8 cellular contexts compared by ENCODE assay signal in genomic region chr5:151651997-151652645, GRCh38.
A peak's percentile ranks its signal among the peaks of the same experiment; 100 is the strongest.
DNase-seq lines count a peak whose midpoint lies in the region; ATAC-seq and TF ChIP-seq lines count a peak whose summit lies in the region.

No MANE protein-coding gene starts in this region.

- in situ Hi-C loops in astrocyte of the cerebellum (cut with HindIII; ENCODE audit: low sequenced_read_pairs), result no loop called here

- H3K4me3 ChIP-seq in astrocyte of the cerebellum (ENCODE audit: low read depth, low read length), result no peak overlapping the region

- peak; percentile 93 for TF ChIP-seq CTCF in astrocyte of the cerebellum (IDR thresholded peaks at IDR 0.05; ENCODE audit: low read depth, low read length, missing control alignments)

- peak; percentile 61 for DNase-seq in 8988T
- DNase-seq in NCI-H187 treated with DMSO at 0.1 percent for 48 hours (lab: John Stamatoyannopoulos, UW), result peak; percentile 22
- peak; percentile 53 for DNase-seq in T1000 (lab: John Stamatoyannopoulos, UW)
- DNase-seq in astrocyte of the cerebellum (ENCODE audit: low read depth), result peak; percentile 71
- DNase-seq in hypothalamus (lab: John Stamatoyannopoulos, UW), result peak in 50 of 51 donors; percentile 6 to 83 (median 56)
- peak; percentile 31 to 71 for DNase-seq in stimulated activated CD4-positive, alpha-beta T cell treated with anti-CD3 and anti-CD28 coated beads, Interleukin-12 subunit alpha, Interleukin-12 subunit beta, amount 100 ng/mL, for 24 hours (ENCODE audit: low read depth in 2 of 2)

- peak; percentile 99 for ATAC-seq in GM18502 (IDR thresholded peaks at IDR 0.05; ENCODE audit: poor library complexity, unreplicated experiment)
- peak; percentile 98 for ATAC-seq in HG02884 (IDR thresholded peaks at IDR 0.05; ENCODE audit: unreplicated experiment)
